Comparison of ENCODE assay signal across 8 cellular contexts in the genomic region with DNA sequence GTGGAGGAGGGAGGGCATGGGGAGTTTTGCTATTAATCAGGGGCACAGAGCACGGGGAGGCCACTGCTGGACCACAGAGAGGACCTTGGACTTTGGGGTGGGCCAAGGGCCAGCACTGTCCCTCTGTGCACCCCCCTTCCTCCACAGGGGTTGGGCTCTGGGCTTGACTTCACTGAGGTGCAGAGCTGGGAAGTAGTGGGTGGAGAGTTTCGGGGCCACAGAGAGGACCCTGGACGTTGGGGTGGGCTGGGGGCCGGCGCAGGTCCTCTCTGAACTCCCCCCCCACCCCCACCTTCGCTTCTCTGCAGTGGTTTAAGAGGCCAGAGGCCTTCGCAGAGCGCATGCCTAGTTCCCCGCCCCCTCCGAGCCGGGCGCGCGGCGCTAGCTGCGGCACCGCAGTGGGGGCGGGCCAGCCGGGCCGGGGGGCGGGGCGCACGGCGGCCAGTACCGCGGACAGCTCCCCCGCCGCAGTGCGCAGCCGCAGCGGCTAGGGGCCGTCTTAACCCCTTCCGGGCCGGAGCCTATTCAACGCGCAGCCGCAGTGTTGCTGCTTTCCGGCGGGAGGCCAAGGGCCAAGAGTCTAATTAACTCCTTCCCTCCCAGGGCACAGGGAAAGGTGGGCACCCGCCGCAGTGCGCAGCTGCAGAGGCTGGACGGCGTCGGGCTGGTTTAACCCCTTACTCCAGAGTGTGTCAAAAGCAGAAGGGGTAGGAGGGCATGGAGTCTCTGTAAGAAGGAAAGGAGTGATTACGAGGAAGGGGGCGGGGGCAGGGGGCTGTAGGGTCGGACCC. TPM values are rescaled to one million over a fixed set of nuclear protein-coding genes. Genes with fewer than 3 reads are reported as not detected.
DNase-seq lines count a peak whose midpoint lies in the region; ATAC-seq and TF ChIP-seq lines count a peak whose summit lies in the region.

No MANE protein-coding gene starts in this region.

- no peaks in the 10 kb centered on the region for H3K9me3 Mint-ChIP-seq in T-helper 1 cell treated with Interleukin-12 subunit alpha and Interleukin-12 subunit beta and Interleukin-4 antibody, amounts not matched to agents 30 μg/mL and 1 μg/mL, for 36 hours

- DNase-seq in GF-D8 (lab: John Stamatoyannopoulos, UW) (peak; percentile 6), NCI-H146 treated with DMSO at 0.1 percent for 48 hours (lab: John Stamatoyannopoulos, UW; ENCODE audit: unreplicated experiment) (peak; percentile 83), adrenal gland (peak; percentile 50 to 80 (median 68))
- DNase-seq in stimulated activated CD4-positive, alpha-beta T cell treated with anti-CD3 and anti-CD28 coated beads, Interleukin-1b, Interleukin-23, amount 100 ng/mL, for 1 hour (ENCODE audit: low read depth in 2 of 2) = peak; percentile 34 to 58

- TF ChIP-seq POLR2A in adrenal gland (IDR thresholded peaks at IDR 0.05) = no peak

- no peak overlapping the region for H3K27ac Mint-ChIP-seq in T-helper 1 cell treated with Interleukin-12 subunit alpha and Interleukin-12 subunit beta and Interleukin-4 antibody, amounts not matched to agents 30 μg/mL and 1 μg/mL, for 36 hours

- peak in 1 of 6 experiments; percentile 4 for TF ChIP-seq CTCF in adrenal gland (IDR thresholded peaks at IDR 0.05)

- H3K4me1 Mint-ChIP-seq in T-helper 1 cell treated with Interleukin-12 subunit alpha and Interleukin-12 subunit beta and Interleukin-4 antibody, amounts not matched to agents 30 μg/mL and 1 μg/mL, for 36 hours (ENCODE audit: low read depth) = peaks cover 39% of the 10 kb centered on the region

- H3K27me3 ChIP-seq in adrenal gland = peaks cover 6% of the 10 kb centered on the region
- peaks cover 24% of the 10 kb centered on the region for H3K27me3 ChIP-seq in iPS-18a (ENCODE audit: control insufficient read depth, insufficient read depth, low read length)

- H3K4me3 Mint-ChIP-seq in T-helper 1 cell treated with Interleukin-12 subunit alpha and Interleukin-12 subunit beta and Interleukin-4 antibody, amounts not matched to agents 30 μg/mL and 1 μg/mL, for 36 hours = peak overlapping the region; percentile 72

- intact Hi-C loops in adrenal gland (cut with DNase I) = no loop called here

- H3K4me1 ChIP-seq in adrenal gland (replicated peaks in 1 of 2) (peaks cover 6 to 8% of the 10 kb centered on the region in 2 donors), iPS-18a (ENCODE audit: control insufficient read depth, low read depth, low read length) (peaks cover 8% of the 10 kb centered on the region)

- H3K27ac ChIP-seq in adrenal gland (no peak overlapping the region), iPS-18a (ENCODE audit: low read length) (no peak overlapping the region)

- ATAC-seq in HG03521 (IDR thresholded peaks at IDR 0.05; ENCODE audit: unreplicated experiment) (no peak), HG03342 (IDR thresholded peaks at IDR 0.05; ENCODE audit: unreplicated experiment) (no peak)

- no peak overlapping the region for H3K9ac ChIP-seq in iPS-18a (ENCODE audit: low read length)

- WGBS in adrenal gland, 4 donors = 1 to 3% (median 2%) methylated on average over 19 to 48 of the region's 48 CpGs

- H3K27me3 Mint-ChIP-seq in T-helper 1 cell treated with Interleukin-12 subunit alpha and Interleukin-12 subunit beta and Interleukin-4 antibody, amounts not matched to agents 30 μg/mL and 1 μg/mL, for 36 hours (ENCODE audit: low read depth) = peaks cover 33% of the 10 kb centered on the region

- peaks cover 8% of the 10 kb centered on the region for H3K36me3 Mint-ChIP-seq in T-helper 1 cell treated with Interleukin-12 subunit alpha and Interleukin-12 subunit beta and Interleukin-4 antibody, amounts not matched to agents 30 μg/mL and 1 μg/mL, for 36 hours (ENCODE audit: low read depth)

- H3K36me3 ChIP-seq in adrenal gland (replicated peaks in 1 of 2) (no peaks in the 10 kb centered on the region), iPS-18a (ENCODE audit: control insufficient read depth, low read depth, low read length) (peaks cover 6% of the 10 kb centered on the region)

- H3K9me3 ChIP-seq in adrenal gland (replicated peaks in 1 of 3) = no peaks in the 10 kb centered on the region
- H3K9me3 ChIP-seq in iPS-18a (ENCODE audit: control insufficient read depth, low read depth, low read length) = no peaks in the 10 kb centered on the region

- H3K4me3 ChIP-seq in adrenal gland (no peak overlapping the region), iPS-18a (ENCODE audit: low read length) (peak overlapping the region; percentile 53)

RNA-seq across cellular contexts. Expression of a gene that starts 3.7 kb away (rescaled TPM):
- total RNA-seq in adrenal gland = 1 to 10 TPM in 6 of 8 donors, under 1 TPM in 2; 0.17 to 3.0 (median 1.5) TPM
- 1 to 10 TPM in 1 of 3 donors, under 1 TPM in 2; 0.79 to 7.3 (median 0.88) TPM for polyA plus RNA-seq in adrenal gland

RNA-seq across cellular contexts. Expression of a gene that starts 39.9 kb away (rescaled TPM):
- total RNA-seq in adrenal gland = 1 to 10 TPM in 2 of 8 donors, under 1 TPM in 4, not detected in 2; 0.14 to 4.5 (median 0.74) TPM
- 1 to 10 TPM in 1 of 3 donors, under 1 TPM in 1, not detected in 1; 0.61 to 1.4 TPM for polyA plus RNA-seq in adrenal gland

RNA-seq across cellular contexts. Expression of a gene that starts 50.8 kb away (rescaled TPM):
- 100 to 1,000 TPM in 4 of 8 donors, 10 to 100 TPM in 4; 75.3 to 148 (median 105) TPM for total RNA-seq in adrenal gland
- polyA plus RNA-seq in adrenal gland = 100 to 1,000 TPM in 2 of 3 donors, 10 to 100 TPM in 1; 16.5 to 144 (median 102) TPM

RNA-seq across cellular contexts. Expression of a gene that starts 58.6 kb away (rescaled TPM):
- total RNA-seq in adrenal gland = 10 to 100 TPM in 7 of 8 donors, 1 to 10 TPM in 1; 8.4 to 59.0 (median 15.3) TPM
- polyA plus RNA-seq in adrenal gland = 10 to 100 TPM in 2 of 3 donors, 1 to 10 TPM in 1; 1.9 to 93.9 (median 40.1) TPM

Comparison
In these comparisons a context has a peak if more than half of its experiments do, and no peak if none do; other contexts are left out.
1. DNase-seq: peak in every context shown above with its lines; median percentile 83 in NCI-H146 treated with DMSO at 0.1 percent for 48 hours; 68 in adrenal gland; 46 in stimulated activated CD4-positive, alpha-beta T cell treated with anti-CD3 and anti-CD28 coated beads, Interleukin-1b, Interleukin-23, amount 100 ng/mL, for 1 hour; 6 in GF-D8.